ENCODE assay signal across 25 cellular contexts in genomic region chr5:132027027-132027426, GRCh38. TPM values are rescaled to one million over a fixed set of nuclear protein-coding genes. Genes with fewer than 3 reads are reported as not detected.
DNase-seq lines count a peak whose midpoint lies in the region; ATAC-seq and TF ChIP-seq lines count a peak whose summit lies in the region.
"Had no signal": no experiment of that assay in that cellular context is flagged by ENCODE, and none has a peak within 500 bp of the region (broad histone marks: within the 10 kb centered on the region; RNA-seq: fewer than 3 reads in every experiment).

No MANE protein-coding gene starts in this region.

- no peak for TF ChIP-seq CTCF in esophagus muscularis mucosa (IDR thresholded peaks at IDR 0.05)

- H3K36me3 ChIP-seq in esophagus muscularis mucosa = no peaks in the 10 kb centered on the region
- H3K36me3 ChIP-seq: brain microvascular endothelial cell, lower lobe of right lung, MG63, spleen had no signal

- H3K27me3 ChIP-seq in esophagus muscularis mucosa = peaks cover 0 to 11% (median 0%) of the 10 kb centered on the region in 4 donors
- H3K27me3 ChIP-seq: brain microvascular endothelial cell had no signal

- intact Hi-C loops in esophagus muscularis mucosa (cut with DNase I) = no loop called here

- DNase-seq in Daoy (ENCODE audit: low read depth) (peak; percentile 1), esophagus muscularis mucosa (ENCODE audit: extremely low spot score) (peak; percentile 26), dedifferentiated amniotic fluid mesenchymal stem cell (ENCODE audit: extremely low spot score) (no peak), SKM-1 (lab: John Stamatoyannopoulos, UW; ENCODE audit: unreplicated experiment) (no peak)
- DNase-seq: brain microvascular endothelial cell; DMS 273 treated with DMSO at 0.1 percent for 48 hours; lower lobe of right lung; MG63; NCI-H187; NCI-H524; OCI-M1; stimulated activated naive CD4-positive, alpha-beta T cell; trophoblast cell had no signal

- H3K4me3 ChIP-seq in esophagus muscularis mucosa = no peak overlapping the region
- H3K4me3 ChIP-seq: lower lobe of right lung, MG63, psoas muscle, SK-N-MC, spleen had no signal

- TF ChIP-seq EP300 in esophagus muscularis mucosa (IDR thresholded peaks at IDR 0.05) = no peak

- ATAC-seq in GM19438 (IDR thresholded peaks at IDR 0.05; ENCODE audit: low read depth, unreplicated experiment) (peak; percentile 75), HG03159 (IDR thresholded peaks at IDR 0.05; ENCODE audit: unreplicated experiment) (peak; percentile 53), GM19467 (IDR thresholded peaks at IDR 0.05; ENCODE audit: unreplicated experiment) (no peak), GM19463 (IDR thresholded peaks at IDR 0.05; ENCODE audit: unreplicated experiment) (no peak)
- ATAC-seq: psoas muscle had no signal

- no peaks in the 10 kb centered on the region for H3K4me1 ChIP-seq in esophagus muscularis mucosa
- H3K4me1 ChIP-seq: lower lobe of right lung, psoas muscle had no signal

- H3K9me3 ChIP-seq in esophagus muscularis mucosa = no peaks in the 10 kb centered on the region
- H3K9me3 ChIP-seq: lower lobe of right lung, MG63, psoas muscle, spleen had no signal

- no peak overlapping the region for H3K27ac ChIP-seq in esophagus muscularis mucosa (replicated peaks in 1 of 4)
- H3K27ac ChIP-seq: brain microvascular endothelial cell, epithelial cell of prostate, lower lobe of right lung, psoas muscle, SK-N-MC, spleen had no signal

- no peak for TF ChIP-seq POLR2A in esophagus muscularis mucosa (IDR thresholded peaks at IDR 0.05; ENCODE audit: low read depth)

- WGBS in esophagus muscularis mucosa = 74% methylated on average over 2 of the region's 2 CpGs

RNA-seq across cellular contexts. Expression of gene ACSL6, which starts 15.6 kb away (rescaled TPM):
- 0.06 and 0.46 TPM in 2 replicates for total RNA-seq in Daoy (2014; rRNA removed; shearing (Covaris generic))
- total RNA-seq in esophagus muscularis mucosa = 1 to 10 TPM; 1.6 to 2.6 (median 1.9) TPM

RNA-seq across cellular contexts. Expression of gene IL3, which starts 33.4 kb away (rescaled TPM):
- not detected in 2 replicates for total RNA-seq in Daoy (2014; rRNA removed; shearing (Covaris generic))
- total RNA-seq in esophagus muscularis mucosa = not detected
- total RNA-seq: activated naive CD4-positive, alpha-beta T cell treated with anti-CD3 and anti-CD28 coated beads for 36 hours; B cell; H1; lower lobe of right lung; naive thymus-derived CD8-positive, alpha-beta T cell; psoas muscle; spleen had no signal

RNA-seq across cellular contexts. Expression of gene CSF2, which starts 46.6 kb away (rescaled TPM):
- 16.4 and 25.3 TPM in 2 replicates for total RNA-seq in Daoy (2014; rRNA removed; shearing (Covaris generic))
- total RNA-seq in esophagus muscularis mucosa = not detected
- total RNA-seq: B cell; H1; naive thymus-derived CD8-positive, alpha-beta T cell; psoas muscle; spleen had no signal

Comparison
In these comparisons a context has a peak if more than half of its experiments do, and no peak if none do; other contexts are left out.
1. DNase-seq: peak in Daoy (single experiment) and esophagus muscularis mucosa (single experiment); none in dedifferentiated amniotic fluid mesenchymal stem cell (single experiment) and SKM-1 (single experiment).
2. ATAC-seq: peak in GM19438 (single experiment) and HG03159 (single experiment); none in GM19467 (single experiment) and GM19463 (single experiment).
3. RNA of gene CSF2, which starts 46.6 kb away (total RNA-seq): 16.4 to 25.3 TPM in Daoy; not detected in esophagus muscularis mucosa; every median in the first group is over 10 times any median in the second.